ENCODE assay signal across 2 cellular contexts in genomic region chr19:43638991-43639494, GRCh38.
TF ChIP-seq lines count a peak whose summit lies in the region.

No MANE protein-coding gene starts in this region.

TF ChIP-seq in SK-N-SH, 30 proteins besides CTCF, POLR2A, EP300 and RAD21:
- TF ChIP-seq GATA2 (CRISPR knock-in tag; IDR thresholded peaks at IDR 0.05) (no peak), YY1 (IDR thresholded peaks at IDR 0.05; ENCODE audit: low read depth) (no peak), PBX3 (IDR thresholded peaks at IDR 0.05) (no peak), TEAD4 (IDR thresholded peaks at IDR 0.05; ENCODE audit: borderline replicate concordance, insufficient read depth) (no peak), ZBTB33 (IDR thresholded peaks at IDR 0.05; ENCODE audit: borderline replicate concordance, low read depth) (no peak), SIN3A (IDR thresholded peaks at IDR 0.05; ENCODE audit: borderline replicate concordance, low read depth, low read length) (no peak), MXI1 (IDR thresholded peaks at IDR 0.05; ENCODE audit: low read depth, low read length) (no peak), TCF12 (IDR thresholded peaks at IDR 0.05) (no peak), JUND (IDR thresholded peaks at IDR 0.05) (no peak)

TF ChIP-seq in SK-N-SH treated with all-trans-retinoic acid at 6 μM for 48 hours, 23 proteins besides CTCF, POLR2A, EP300 and RAD21:
- TF ChIP-seq ZNF565 (CRISPR knock-in tag; conservative IDR thresholded peaks at IDR 0.05; ENCODE audit: low read depth) (no peak), RARB (CRISPR knock-in tag; IDR thresholded peaks at IDR 0.05) (no peak), GLIS3 (CRISPR knock-in tag; IDR thresholded peaks at IDR 0.05) (no peak), ZC3H10 (CRISPR knock-in tag; IDR thresholded peaks at IDR 0.05) (no peak), SNAI2 (CRISPR knock-in tag; IDR thresholded peaks at IDR 0.05) (no peak), OSR1 (CRISPR knock-in tag; IDR thresholded peaks at IDR 0.05) (no peak), POU6F1 (CRISPR knock-in tag; IDR thresholded peaks at IDR 0.05; ENCODE audit: borderline replicate concordance, low read depth) (no peak), TSHZ2 (CRISPR knock-in tag; IDR thresholded peaks at IDR 0.05) (no peak), ZNF70 (CRISPR knock-in tag; IDR thresholded peaks at IDR 0.05) (no peak), CSRNP3 (CRISPR knock-in tag; IDR thresholded peaks at IDR 0.05) (no peak), CSDC2 (CRISPR knock-in tag; IDR thresholded peaks at IDR 0.05) (no peak), ZFP30 (CRISPR knock-in tag; IDR thresholded peaks at IDR 0.05) (no peak), TOX (CRISPR knock-in tag; IDR thresholded peaks at IDR 0.05; ENCODE audit: borderline replicate concordance) (no peak), ZNF8 (CRISPR knock-in tag; IDR thresholded peaks at IDR 0.05) (no peak), ESRRG (CRISPR knock-in tag; IDR thresholded peaks at IDR 0.05) (no peak), ISL1 (CRISPR knock-in tag; IDR thresholded peaks at IDR 0.05) (no peak), TCF4 (CRISPR knock-in tag; IDR thresholded peaks at IDR 0.05; ENCODE audit: borderline replicate concordance) (no peak), PPARA (CRISPR knock-in tag; IDR thresholded peaks at IDR 0.05; ENCODE audit: borderline replicate concordance) (no peak)
